In the genomic region with DNA sequence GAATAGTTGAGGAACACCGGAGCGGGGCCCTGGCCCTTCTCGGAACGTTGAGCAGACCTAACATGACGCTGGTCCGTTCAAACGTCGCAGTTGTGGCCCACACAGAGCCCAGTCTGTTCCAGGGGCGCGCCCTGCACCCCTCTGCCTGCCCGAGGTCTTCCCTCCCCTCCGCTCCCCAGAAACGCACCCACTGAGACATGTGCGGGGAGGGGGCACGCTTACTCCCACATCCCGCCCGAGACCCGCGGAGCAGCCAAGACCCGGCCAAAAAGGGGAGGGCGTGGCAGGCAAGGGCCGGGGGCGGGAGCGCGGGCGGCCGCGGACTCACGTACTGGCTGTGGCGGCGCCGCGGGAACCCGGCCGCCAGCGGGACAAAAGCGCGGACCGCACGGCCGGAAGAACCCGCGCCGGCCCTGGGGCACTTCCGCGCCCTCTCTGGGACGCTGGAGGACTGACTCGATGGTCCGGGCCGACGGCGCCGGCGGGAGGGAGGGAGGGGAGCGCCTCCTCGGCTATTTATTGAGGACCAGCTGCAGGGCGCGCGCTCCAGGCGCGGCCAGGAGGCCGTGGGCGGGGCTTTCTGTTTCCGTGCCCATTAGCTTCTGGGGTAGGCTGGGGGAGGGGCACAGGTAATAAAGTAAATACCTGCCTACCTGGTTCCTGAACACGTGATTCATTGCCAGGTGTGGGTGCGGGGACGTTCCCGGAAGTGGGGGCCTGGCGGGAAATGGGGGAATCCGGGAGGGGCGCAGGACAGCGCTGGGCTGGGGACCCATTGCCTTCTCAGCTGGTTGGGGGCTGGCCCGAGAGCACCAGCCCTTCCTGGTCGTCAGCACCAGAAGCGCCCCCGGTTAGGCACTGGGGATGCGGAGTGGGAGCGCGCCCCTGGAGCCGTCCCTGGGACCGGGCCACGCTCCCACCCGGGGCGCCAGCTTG, we compare ENCODE assay signal across 1 cellular context.
TF ChIP-seq lines count a peak whose summit lies in the region.

A gene (minus strand): TSS at position 390 of the 936 bp plus-strand sequence. CDS start 57 bp downstream, at position 333.

TF ChIP-seq in K562, 482 proteins besides CTCF, POLR2A, EP300 and RAD21 (continued from another document and continues in another):
- TF ChIP-seq, protein P1, sequence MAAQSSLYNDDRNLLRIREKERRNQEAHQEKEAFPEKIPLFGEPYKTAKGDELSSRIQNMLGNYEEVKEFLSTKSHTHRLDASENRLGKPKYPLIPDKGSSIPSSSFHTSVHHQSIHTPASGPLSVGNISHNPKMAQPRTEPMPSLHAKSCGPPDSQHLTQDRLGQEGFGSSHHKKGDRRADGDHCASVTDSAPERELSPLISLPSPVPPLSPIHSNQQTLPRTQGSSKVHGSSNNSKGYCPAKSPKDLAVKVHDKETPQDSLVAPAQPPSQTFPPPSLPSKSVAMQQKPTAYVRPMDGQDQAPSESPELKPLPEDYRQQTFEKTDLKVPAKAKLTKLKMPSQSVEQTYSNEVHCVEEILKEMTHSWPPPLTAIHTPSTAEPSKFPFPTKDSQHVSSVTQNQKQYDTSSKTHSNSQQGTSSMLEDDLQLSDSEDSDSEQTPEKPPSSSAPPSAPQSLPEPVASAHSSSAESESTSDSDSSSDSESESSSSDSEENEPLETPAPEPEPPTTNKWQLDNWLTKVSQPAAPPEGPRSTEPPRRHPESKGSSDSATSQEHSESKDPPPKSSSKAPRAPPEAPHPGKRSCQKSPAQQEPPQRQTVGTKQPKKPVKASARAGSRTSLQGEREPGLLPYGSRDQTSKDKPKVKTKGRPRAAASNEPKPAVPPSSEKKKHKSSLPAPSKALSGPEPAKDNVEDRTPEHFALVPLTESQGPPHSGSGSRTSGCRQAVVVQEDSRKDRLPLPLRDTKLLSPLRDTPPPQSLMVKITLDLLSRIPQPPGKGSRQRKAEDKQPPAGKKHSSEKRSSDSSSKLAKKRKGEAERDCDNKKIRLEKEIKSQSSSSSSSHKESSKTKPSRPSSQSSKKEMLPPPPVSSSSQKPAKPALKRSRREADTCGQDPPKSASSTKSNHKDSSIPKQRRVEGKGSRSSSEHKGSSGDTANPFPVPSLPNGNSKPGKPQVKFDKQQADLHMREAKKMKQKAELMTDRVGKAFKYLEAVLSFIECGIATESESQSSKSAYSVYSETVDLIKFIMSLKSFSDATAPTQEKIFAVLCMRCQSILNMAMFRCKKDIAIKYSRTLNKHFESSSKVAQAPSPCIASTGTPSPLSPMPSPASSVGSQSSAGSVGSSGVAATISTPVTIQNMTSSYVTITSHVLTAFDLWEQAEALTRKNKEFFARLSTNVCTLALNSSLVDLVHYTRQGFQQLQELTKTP (IDR thresholded peaks at IDR 0.05; ENCODE audit: low read depth in 1 of 2, partially characterized antibody in 2 of 2), result peak in 1 of 2 experiments; percentile 34
- TF ChIP-seq TFAM (CRISPR knock-in tag; conservative IDR thresholded peaks at IDR 0.05), result no peak
- TF ChIP-seq, protein P2, sequence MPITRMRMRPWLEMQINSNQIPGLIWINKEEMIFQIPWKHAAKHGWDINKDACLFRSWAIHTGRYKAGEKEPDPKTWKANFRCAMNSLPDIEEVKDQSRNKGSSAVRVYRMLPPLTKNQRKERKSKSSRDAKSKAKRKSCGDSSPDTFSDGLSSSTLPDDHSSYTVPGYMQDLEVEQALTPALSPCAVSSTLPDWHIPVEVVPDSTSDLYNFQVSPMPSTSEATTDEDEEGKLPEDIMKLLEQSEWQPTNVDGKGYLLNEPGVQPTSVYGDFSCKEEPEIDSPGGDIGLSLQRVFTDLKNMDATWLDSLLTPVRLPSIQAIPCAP (CRISPR knock-in tag; IDR thresholded peaks at IDR 0.05; ENCODE audit: borderline replicate concordance), result no peak
- peak in 1 of 2 experiments; percentile 81; a peak in 1 of 4 replicates for TF ChIP-seq KDM4B (IDR thresholded peaks at IDR 0.05; ENCODE audit: borderline replicate concordance in 2 of 2, low read depth in 1 of 2)
- peak; percentile 85 for TF ChIP-seq POLR2H (tag; IDR thresholded peaks at IDR 0.05; ENCODE audit: low read depth)
- no peak for TF ChIP-seq CBX3 (IDR thresholded peaks at IDR 0.05; ENCODE audit: borderline replicate concordance in 1 of 2, low read length in 2 of 2)
- TF ChIP-seq, protein P3, sequence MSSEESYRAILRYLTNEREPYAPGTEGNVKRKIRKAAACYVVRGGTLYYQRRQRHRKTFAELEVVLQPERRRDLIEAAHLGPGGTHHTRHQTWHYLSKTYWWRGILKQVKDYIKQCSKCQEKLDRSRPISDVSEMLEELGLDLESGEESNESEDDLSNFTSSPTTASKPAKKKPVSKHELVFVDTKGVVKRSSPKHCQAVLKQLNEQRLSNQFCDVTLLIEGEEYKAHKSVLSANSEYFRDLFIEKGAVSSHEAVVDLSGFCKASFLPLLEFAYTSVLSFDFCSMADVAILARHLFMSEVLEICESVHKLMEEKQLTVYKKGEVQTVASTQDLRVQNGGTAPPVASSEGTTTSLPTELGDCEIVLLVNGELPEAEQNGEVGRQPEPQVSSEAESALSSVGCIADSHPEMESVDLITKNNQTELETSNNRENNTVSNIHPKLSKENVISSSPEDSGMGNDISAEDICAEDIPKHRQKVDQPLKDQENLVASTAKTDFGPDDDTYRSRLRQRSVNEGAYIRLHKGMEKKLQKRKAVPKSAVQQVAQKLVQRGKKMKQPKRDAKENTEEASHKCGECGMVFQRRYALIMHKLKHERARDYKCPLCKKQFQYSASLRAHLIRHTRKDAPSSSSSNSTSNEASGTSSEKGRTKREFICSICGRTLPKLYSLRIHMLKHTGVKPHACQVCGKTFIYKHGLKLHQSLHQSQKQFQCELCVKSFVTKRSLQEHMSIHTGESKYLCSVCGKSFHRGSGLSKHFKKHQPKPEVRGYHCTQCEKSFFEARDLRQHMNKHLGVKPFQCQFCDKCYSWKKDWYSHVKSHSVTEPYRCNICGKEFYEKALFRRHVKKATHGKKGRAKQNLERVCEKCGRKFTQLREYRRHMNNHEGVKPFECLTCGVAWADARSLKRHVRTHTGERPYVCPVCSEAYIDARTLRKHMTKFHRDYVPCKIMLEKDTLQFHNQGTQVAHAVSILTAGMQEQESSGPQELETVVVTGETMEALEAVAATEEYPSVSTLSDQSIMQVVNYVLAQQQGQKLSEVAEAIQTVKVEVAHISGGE (CRISPR knock-in tag; IDR thresholded peaks at IDR 0.05), result peak; percentile 90 to 98 (median 97)
- no peak for TF ChIP-seq EHMT2 (IDR thresholded peaks at IDR 0.05)
- TF ChIP-seq NBN (IDR thresholded peaks at IDR 0.05; ENCODE audit: low read depth), result no peak
- peak; percentile 94 for TF ChIP-seq RBFOX2 (IDR thresholded peaks at IDR 0.05; ENCODE audit: low read depth, low read length)
- no peak for TF ChIP-seq EZH2 (IDR thresholded peaks at IDR 0.05; ENCODE audit: borderline replicate concordance, low read depth, low read length)
- TF ChIP-seq EP400 (IDR thresholded peaks at IDR 0.05), result peak; percentile 81
- no peak for TF ChIP-seq COPS2 (conservative IDR thresholded peaks at IDR 0.05)
- no peak for TF ChIP-seq SREBF2 (CRISPR knock-in tag; IDR thresholded peaks at IDR 0.05)
- no peak for TF ChIP-seq POLR3A (IDR thresholded peaks at IDR 0.05; ENCODE audit: borderline replicate concordance, extremely low read depth, insufficient read depth, insufficient read length)
- TF ChIP-seq ZNF23 (CRISPR knock-in tag; IDR thresholded peaks at IDR 0.05), result no peak
- TF ChIP-seq ESRRA (IDR thresholded peaks at IDR 0.05; ENCODE audit: borderline replicate concordance, low read depth), result peak; percentile 47; the same call in 1 of the 2 replicates
- TF ChIP-seq ESRRB (CRISPR knock-in tag; IDR thresholded peaks at IDR 0.05; ENCODE audit: borderline replicate concordance), result no peak
- no peak; the same call in 1 of the 2 replicates for TF ChIP-seq MTA1 (IDR thresholded peaks at IDR 0.05; ENCODE audit: borderline replicate concordance)
- no peak for TF ChIP-seq DIDO1 (tag; IDR thresholded peaks at IDR 0.05; ENCODE audit: low read depth)
- TF ChIP-seq NRF1 (conservative IDR thresholded peaks at IDR 0.05 in 1 of 2, IDR thresholded peaks at IDR 0.05 in 1 of 2), result peak; percentile 51 to 58; a peak in 2 of 4 replicates
- no peak for TF ChIP-seq PTRF (tag; IDR thresholded peaks at IDR 0.05)
- no peak for TF ChIP-seq TGIF2 (CRISPR knock-in tag; IDR thresholded peaks at IDR 0.05)
- TF ChIP-seq HDAC6 (IDR thresholded peaks at IDR 0.05; ENCODE audit: low read depth, low read length), result no peak
- TF ChIP-seq, protein P4, sequence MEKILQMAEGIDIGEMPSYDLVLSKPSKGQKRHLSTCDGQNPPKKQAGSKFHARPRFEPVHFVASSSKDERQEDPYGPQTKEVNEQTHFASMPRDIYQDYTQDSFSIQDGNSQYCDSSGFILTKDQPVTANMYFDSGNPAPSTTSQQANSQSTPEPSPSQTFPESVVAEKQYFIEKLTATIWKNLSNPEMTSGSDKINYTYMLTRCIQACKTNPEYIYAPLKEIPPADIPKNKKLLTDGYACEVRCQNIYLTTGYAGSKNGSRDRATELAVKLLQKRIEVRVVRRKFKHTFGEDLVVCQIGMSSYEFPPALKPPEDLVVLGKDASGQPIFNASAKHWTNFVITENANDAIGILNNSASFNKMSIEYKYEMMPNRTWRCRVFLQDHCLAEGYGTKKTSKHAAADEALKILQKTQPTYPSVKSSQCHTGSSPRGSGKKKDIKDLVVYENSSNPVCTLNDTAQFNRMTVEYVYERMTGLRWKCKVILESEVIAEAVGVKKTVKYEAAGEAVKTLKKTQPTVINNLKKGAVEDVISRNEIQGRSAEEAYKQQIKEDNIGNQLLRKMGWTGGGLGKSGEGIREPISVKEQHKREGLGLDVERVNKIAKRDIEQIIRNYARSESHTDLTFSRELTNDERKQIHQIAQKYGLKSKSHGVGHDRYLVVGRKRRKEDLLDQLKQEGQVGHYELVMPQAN (IDR thresholded peaks at IDR 0.05; ENCODE audit: borderline replicate concordance), result peak; percentile 76
- TF ChIP-seq, protein P5, sequence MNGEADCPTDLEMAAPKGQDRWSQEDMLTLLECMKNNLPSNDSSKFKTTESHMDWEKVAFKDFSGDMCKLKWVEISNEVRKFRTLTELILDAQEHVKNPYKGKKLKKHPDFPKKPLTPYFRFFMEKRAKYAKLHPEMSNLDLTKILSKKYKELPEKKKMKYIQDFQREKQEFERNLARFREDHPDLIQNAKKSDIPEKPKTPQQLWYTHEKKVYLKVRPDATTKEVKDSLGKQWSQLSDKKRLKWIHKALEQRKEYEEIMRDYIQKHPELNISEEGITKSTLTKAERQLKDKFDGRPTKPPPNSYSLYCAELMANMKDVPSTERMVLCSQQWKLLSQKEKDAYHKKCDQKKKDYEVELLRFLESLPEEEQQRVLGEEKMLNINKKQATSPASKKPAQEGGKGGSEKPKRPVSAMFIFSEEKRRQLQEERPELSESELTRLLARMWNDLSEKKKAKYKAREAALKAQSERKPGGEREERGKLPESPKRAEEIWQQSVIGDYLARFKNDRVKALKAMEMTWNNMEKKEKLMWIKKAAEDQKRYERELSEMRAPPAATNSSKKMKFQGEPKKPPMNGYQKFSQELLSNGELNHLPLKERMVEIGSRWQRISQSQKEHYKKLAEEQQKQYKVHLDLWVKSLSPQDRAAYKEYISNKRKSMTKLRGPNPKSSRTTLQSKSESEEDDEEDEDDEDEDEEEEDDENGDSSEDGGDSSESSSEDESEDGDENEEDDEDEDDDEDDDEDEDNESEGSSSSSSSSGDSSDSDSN (IDR thresholded peaks at IDR 0.05; ENCODE audit: borderline replicate concordance in 1 of 2, low read depth in 2 of 2, low read length in 2 of 2), result peak; percentile 61 to 93
- TF ChIP-seq HDGF (IDR thresholded peaks at IDR 0.05), result no peak
- TF ChIP-seq ZNF274 (IDR thresholded peaks at IDR 0.05; ENCODE audit: borderline replicate concordance, low read depth, low read length), result no peak
- TF ChIP-seq, protein P6, sequence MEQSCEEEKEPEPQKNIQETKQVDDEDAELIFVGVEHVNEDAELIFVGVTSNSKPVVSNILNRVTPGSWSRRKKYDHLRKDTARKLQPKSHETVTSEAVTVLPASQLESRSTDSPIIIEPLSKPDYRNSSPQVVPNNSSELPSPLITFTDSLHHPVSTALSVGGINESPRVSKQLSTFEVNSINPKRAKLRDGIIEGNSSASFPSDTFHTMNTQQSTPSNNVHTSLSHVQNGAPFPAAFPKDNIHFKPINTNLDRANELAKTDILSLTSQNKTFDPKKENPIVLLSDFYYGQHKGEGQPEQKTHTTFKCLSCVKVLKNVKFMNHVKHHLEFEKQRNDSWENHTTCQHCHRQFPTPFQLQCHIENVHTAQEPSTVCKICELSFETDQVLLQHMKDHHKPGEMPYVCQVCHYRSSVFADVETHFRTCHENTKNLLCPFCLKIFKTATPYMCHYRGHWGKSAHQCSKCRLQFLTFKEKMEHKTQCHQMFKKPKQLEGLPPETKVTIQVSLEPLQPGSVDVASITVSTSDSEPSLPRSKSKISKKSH (CRISPR knock-in tag; IDR thresholded peaks at IDR 0.05), result no peak
- no peak for TF ChIP-seq CHD2 (IDR thresholded peaks at IDR 0.05; ENCODE audit: low read depth, low read length)
- no peak for TF ChIP-seq SMARCB1 (IDR thresholded peaks at IDR 0.05; ENCODE audit: insufficient read length, low read depth)
- no peak for TF ChIP-seq ZNF668 (CRISPR knock-in tag; IDR thresholded peaks at IDR 0.05)
- TF ChIP-seq, protein P7, sequence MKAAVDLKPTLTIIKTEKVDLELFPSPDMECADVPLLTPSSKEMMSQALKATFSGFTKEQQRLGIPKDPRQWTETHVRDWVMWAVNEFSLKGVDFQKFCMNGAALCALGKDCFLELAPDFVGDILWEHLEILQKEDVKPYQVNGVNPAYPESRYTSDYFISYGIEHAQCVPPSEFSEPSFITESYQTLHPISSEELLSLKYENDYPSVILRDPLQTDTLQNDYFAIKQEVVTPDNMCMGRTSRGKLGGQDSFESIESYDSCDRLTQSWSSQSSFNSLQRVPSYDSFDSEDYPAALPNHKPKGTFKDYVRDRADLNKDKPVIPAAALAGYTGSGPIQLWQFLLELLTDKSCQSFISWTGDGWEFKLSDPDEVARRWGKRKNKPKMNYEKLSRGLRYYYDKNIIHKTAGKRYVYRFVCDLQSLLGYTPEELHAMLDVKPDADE (conservative IDR thresholded peaks at IDR 0.05; ENCODE audit: control insufficient read depth, low read depth, low read length), result no peak; the same call in 1 of the 2 replicates
- TF ChIP-seq ZFX (CRISPR knock-in tag; IDR thresholded peaks at IDR 0.05), result peak; percentile 91
- no peak for TF ChIP-seq ZNF408 (CRISPR knock-in tag; IDR thresholded peaks at IDR 0.05; ENCODE audit: low read depth)
- no peak for TF ChIP-seq BACH1 (tag; IDR thresholded peaks at IDR 0.05)
- no peak for TF ChIP-seq RBM22 (IDR thresholded peaks at IDR 0.05; ENCODE audit: low read depth, low read length, poor library complexity, severe bottlenecking)
- TF ChIP-seq, protein P8, sequence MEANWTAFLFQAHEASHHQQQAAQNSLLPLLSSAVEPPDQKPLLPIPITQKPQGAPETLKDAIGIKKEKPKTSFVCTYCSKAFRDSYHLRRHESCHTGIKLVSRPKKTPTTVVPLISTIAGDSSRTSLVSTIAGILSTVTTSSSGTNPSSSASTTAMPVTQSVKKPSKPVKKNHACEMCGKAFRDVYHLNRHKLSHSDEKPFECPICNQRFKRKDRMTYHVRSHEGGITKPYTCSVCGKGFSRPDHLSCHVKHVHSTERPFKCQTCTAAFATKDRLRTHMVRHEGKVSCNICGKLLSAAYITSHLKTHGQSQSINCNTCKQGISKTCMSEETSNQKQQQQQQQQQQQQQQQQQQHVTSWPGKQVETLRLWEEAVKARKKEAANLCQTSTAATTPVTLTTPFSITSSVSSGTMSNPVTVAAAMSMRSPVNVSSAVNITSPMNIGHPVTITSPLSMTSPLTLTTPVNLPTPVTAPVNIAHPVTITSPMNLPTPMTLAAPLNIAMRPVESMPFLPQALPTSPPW (CRISPR knock-in tag; IDR thresholded peaks at IDR 0.05), result peak; percentile 81
